14 cellular contexts compared by ENCODE assay signal in genomic region chr12:2739069-2739468, GRCh38.
"Had no signal": no experiment of that assay in that cellular context is flagged by ENCODE, and none has a peak within 500 bp of the region (broad histone marks: within the 10 kb centered on the region; RNA-seq: fewer than 3 reads in every experiment).

No MANE protein-coding gene starts in this region.

- DNase-seq: erythroblast; heart left ventricle; kidney glomerular epithelial cell; naive thymus-derived CD8-positive, alpha-beta T cell; ovary; stimulated activated CD4-positive, alpha-beta T cell treated with anti-CD3 and anti-CD28 coated beads, Interleukin-12 subunit alpha, Interleukin-12 subunit beta, amount 100 ng/mL, for 4 hours; stimulated activated naive CD4-positive, alpha-beta T cell had no signal

- H3K9me3 ChIP-seq: colonic mucosa, heart left ventricle, mucosa of descending colon, right atrium auricular region, stomach, thoracic aorta, transverse colon had no signal

- ATAC-seq: naive thymus-derived CD8-positive, alpha-beta T cell had no signal

- H3K9me3 Mint-ChIP-seq: naive thymus-derived CD8-positive, alpha-beta T cell had no signal

- H3K36me3 Mint-ChIP-seq: naive thymus-derived CD8-positive, alpha-beta T cell had no signal

- H3K4me3 ChIP-seq: colonic mucosa, heart left ventricle, mucosa of descending colon, ovary, right atrium auricular region, stomach, thoracic aorta, transverse colon had no signal

- H3K4me1 ChIP-seq: colonic mucosa, heart left ventricle, right atrium auricular region, stomach had no signal

- H3K36me3 ChIP-seq: colonic mucosa, heart left ventricle, ovary, right atrium auricular region, stomach, thoracic aorta, transverse colon had no signal

- H3K27me3 ChIP-seq: colonic mucosa, ovary, right atrium auricular region, transverse colon had no signal

- H3K4me3 Mint-ChIP-seq: naive thymus-derived CD8-positive, alpha-beta T cell had no signal

- H3K27ac ChIP-seq: colonic mucosa, heart left ventricle, ovary, right atrium auricular region, stomach, thoracic aorta, transverse colon had no signal

- H3K27ac Mint-ChIP-seq: naive thymus-derived CD8-positive, alpha-beta T cell had no signal

- FAIRE-seq: small intestine had no signal
